Comparison of ENCODE assay signal across 28 cellular contexts in genomic region chr1:214270097-214270635, GRCh38.
"Had no signal": no experiment of that assay in that cellular context is flagged by ENCODE, and none has a peak within 500 bp of the region (broad histone marks: within the 10 kb centered on the region; RNA-seq: fewer than 3 reads in every experiment).

No MANE protein-coding gene starts in this region.

- H3K36me3 ChIP-seq: left lung, neural progenitor cell, vagina had no signal

- H3K9me3 Mint-ChIP-seq: activated naive CD8-positive, alpha-beta T cell treated with anti-CD3 and anti-CD28 coated beads for 36 hours; activated T-cell treated with anti-CD3 and anti-CD28 coated beads, Interleukin-2, amount 50 U/mL, for 24 hours; activated T-helper 2 cell treated with anti-CD3 and anti-CD28 coated beads, Interferon-gamma antibody, Interleukin-2, Interleukin-4, amounts not matched to agents 10 μg/mL and 5 μg/mL and 100 μg/mL, durations not matched to agents 14 hours and 24 hours and 36 hours had no signal

- H3K4me3 ChIP-seq: coronary artery, hepatocyte, left lung, lung, neural progenitor cell, testis, vagina had no signal

- ATAC-seq: activated CD4-positive, alpha-beta T cell treated with anti-CD3 and anti-CD28 coated beads for 36 hours; left lung; naive thymus-derived CD4-positive, alpha-beta T cell; sciatic nerve; stimulated activated naive B cell treated with anti-CD40 and anti-IgM and Interleukin-4, amounts not matched to agents 10 μg/mL and 1 μg/mL and 100 μg/mL, for 72 hours; WTC11 had no signal

- H3K36me3 Mint-ChIP-seq: activated naive CD8-positive, alpha-beta T cell treated with anti-CD3 and anti-CD28 coated beads for 36 hours; immature natural killer cell; naive thymus-derived CD4-positive, alpha-beta T cell; stimulated activated naive B cell treated with anti-CD40 and anti-IgM and Interleukin-4, amounts not matched to agents 10 μg/mL and 1 μg/mL and 100 μg/mL, for 72 hours; type B pancreatic cell; WTC11 had no signal

- H3K4me1 Mint-ChIP-seq: immature natural killer cell; stimulated activated naive B cell treated with anti-CD40 and anti-IgM and Interleukin-4, amounts not matched to agents 10 μg/mL and 1 μg/mL and 100 μg/mL, for 72 hours had no signal

- H3K4me1 ChIP-seq: left lung, testis, vagina had no signal

- H3K9me3 ChIP-seq: left lung, testis, vagina had no signal

- H3K27ac ChIP-seq: coronary artery, epithelial cell of prostate, hepatocyte, left lung, neural progenitor cell, testis, vagina had no signal

- H3K27me3 ChIP-seq: hepatocyte, neural progenitor cell, testis, vagina had no signal

- DNase-seq: activated CD4-positive, alpha-beta T cell treated with anti-CD3 and anti-CD28 coated beads for 36 hours; activated CD4-positive, alpha-beta T cell treated with anti-CD3 and anti-CD28 coated beads, Interleukin-2, amount 50 U/mL, for 4 hours; activated CD8-positive, alpha-beta memory T cell treated with anti-CD3 and anti-CD28 coated beads for 24 hours; activated CD8-positive, alpha-beta memory T cell treated with anti-CD3 and anti-CD28 coated beads, Interleukin-2, amount 50 U/mL, for 4 hours; activated naive CD4-positive, alpha-beta T cell treated with Interleukin-2 at 50 U/mL for 16 hours; activated naive CD8-positive, alpha-beta T cell treated with anti-CD3 and anti-CD28 coated beads for 36 hours; activated T-cell treated with anti-CD3 and anti-CD28 coated beads, Interleukin-2, amount 50 U/mL, for 24 hours; amygdala; cerebellar nuclear complex; glutamatergic neuron; immature natural killer cell; left lung; naive thymus-derived CD4-positive, alpha-beta T cell; stimulated activated CD4-positive, alpha-beta T cell treated with anti-CD3 and anti-CD28 coated beads, Interleukin-2, amount 100 ng/mL, for 48 hours; stimulated activated CD8-positive, alpha-beta memory T cell treated with anti-CD3 and anti-CD28 coated beads, Interleukin-4, amount 100 ng/mL, for 48 hours; stimulated activated naive B cell treated with anti-CD40 and anti-IgM and Interleukin-4, amounts not matched to agents 10 μg/mL and 1 μg/mL and 100 μg/mL, for 72 hours; T-helper 9 cell; testis had no signal

- H3K4me3 Mint-ChIP-seq: activated CD4-positive, alpha-beta T cell treated with anti-CD3 and anti-CD28 coated beads for 36 hours; activated naive CD8-positive, alpha-beta T cell treated with anti-CD3 and anti-CD28 coated beads for 36 hours; activated T-cell treated with anti-CD3 and anti-CD28 coated beads, Interleukin-2, amount 50 U/mL, for 24 hours; immature natural killer cell; naive thymus-derived CD4-positive, alpha-beta T cell; neural progenitor cell; stimulated activated naive B cell treated with anti-CD40 and anti-IgM and Interleukin-4, amounts not matched to agents 10 μg/mL and 1 μg/mL and 100 μg/mL, for 72 hours; type B pancreatic cell; WTC11 had no signal

- H3K27ac Mint-ChIP-seq: activated CD4-positive, alpha-beta T cell treated with anti-CD3 and anti-CD28 coated beads for 36 hours; activated naive CD8-positive, alpha-beta T cell treated with anti-CD3 and anti-CD28 coated beads for 36 hours; activated T-cell treated with anti-CD3 and anti-CD28 coated beads, Interleukin-2, amount 50 U/mL, for 24 hours; activated T-helper 2 cell treated with anti-CD3 and anti-CD28 coated beads, Interferon-gamma antibody, Interleukin-2, Interleukin-4, amounts not matched to agents 10 μg/mL and 5 μg/mL and 100 μg/mL, durations not matched to agents 14 hours and 24 hours and 36 hours; immature natural killer cell; naive thymus-derived CD4-positive, alpha-beta T cell; stimulated activated naive B cell treated with anti-CD40 and anti-IgM and Interleukin-4, amounts not matched to agents 10 μg/mL and 1 μg/mL and 100 μg/mL, for 72 hours; type B pancreatic cell; WTC11 had no signal
